Comparison of ENCODE assay signal across 37 cellular contexts in the genomic region with DNA sequence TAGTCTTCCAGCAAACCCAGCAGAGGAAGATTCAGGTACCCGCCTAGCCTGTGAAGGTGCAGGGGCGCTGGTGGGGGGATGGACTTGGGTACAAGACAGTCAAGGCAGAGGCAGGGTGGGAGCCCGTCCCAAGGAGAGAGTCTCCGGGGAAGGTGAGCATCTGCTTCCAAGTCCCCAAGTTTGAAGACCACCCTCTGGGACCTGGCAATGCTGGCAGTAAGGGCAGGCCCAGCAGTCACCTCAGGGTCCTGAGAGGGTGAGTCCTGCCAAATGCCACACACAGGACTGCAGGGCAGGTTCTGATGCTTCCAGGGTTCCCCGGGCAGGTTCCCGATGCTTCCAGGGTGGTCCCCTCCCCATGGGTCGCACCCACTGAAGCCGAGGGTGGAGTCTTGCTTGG.
"Had no signal": no experiment of that assay in that cellular context is flagged by ENCODE, and none has a peak within 500 bp of the region (broad histone marks: within the 10 kb centered on the region; RNA-seq: fewer than 3 reads in every experiment).

No MANE protein-coding gene starts in this region.

- H3K4me1 Mint-ChIP-seq: activated CD4-positive, alpha-beta T cell treated with anti-CD3 and anti-CD28 coated beads for 36 hours; activated CD4-positive, alpha-beta T cell treated with anti-CD3 and anti-CD28 coated beads, Interleukin-2, amount 10 ng/mL, durations not matched to agents 24 days and 14 days; activated naive CD8-positive, alpha-beta T cell treated with anti-CD3 and anti-CD28 coated beads for 36 hours; activated T-helper 17 cell treated with anti-CD3 and anti-CD28 coated beads, Interleukin-2, amount 50 U/mL, for 72 hours; WTC11 had no signal

- H3K9me3 ChIP-seq: adrenal gland, body of pancreas, breast epithelium had no signal

- H3K36me3 Mint-ChIP-seq: activated CD4-positive, alpha-beta memory T cell treated with anti-CD3 and anti-CD28 coated beads for 36 hours; activated naive CD8-positive, alpha-beta T cell treated with anti-CD3 and anti-CD28 coated beads for 36 hours; WTC11 had no signal

- H3K4me3 Mint-ChIP-seq: activated CD4-positive, alpha-beta memory T cell treated with anti-CD3 and anti-CD28 coated beads for 36 hours; activated CD4-positive, alpha-beta T cell treated with anti-CD3 and anti-CD28 coated beads for 36 hours; activated CD4-positive, alpha-beta T cell treated with anti-CD3 and anti-CD28 coated beads, Interleukin-2, amount 10 ng/mL, durations not matched to agents 24 days and 14 days; activated CD8-positive, alpha-beta T cell treated with anti-CD3 and anti-CD28 coated beads for 36 hours; activated naive CD4-positive, alpha-beta T cell treated with anti-CD3 and anti-CD28 coated beads for 36 hours; activated naive CD8-positive, alpha-beta T cell treated with anti-CD3 and anti-CD28 coated beads for 36 hours; activated T-cell treated with anti-CD3 and anti-CD28 coated beads, Interleukin-2, amount 50 U/mL, for 4 hours; activated T-cell treated with anti-CD3 and anti-CD28 coated beads, Interleukin-2, amount 50 U/mL, for 72 hours; activated T-helper 1 cell treated with anti-CD3 and anti-CD28 coated beads, Interleukin-12 subunit alpha, Interleukin-12 subunit beta, Interleukin-2, Interleukin-4 antibody, amounts not matched to agents 30 ng/mL and 10 ng/mL and 1 ng/mL, durations not matched to agents 14 hours and 24 hours and 36 hours; activated T-helper 17 cell treated with anti-CD3 and anti-CD28 coated beads, Interleukin-2, amount 50 U/mL, for 72 hours; T-helper 1 cell treated with Interleukin-12 subunit alpha and Interleukin-12 subunit beta and Interleukin-4 antibody, amounts not matched to agents 30 μg/mL and 1 μg/mL, for 36 hours; T-helper 2 cell treated with Interferon-gamma antibody and Interleukin-4, amounts not matched to agents 5 μg/mL and 100 μg/mL, for 36 hours; WTC11 had no signal

- H3K27ac Mint-ChIP-seq: activated CD4-positive, alpha-beta memory T cell treated with anti-CD3 and anti-CD28 coated beads for 36 hours; activated CD4-positive, alpha-beta T cell treated with anti-CD3 and anti-CD28 coated beads for 36 hours; activated CD4-positive, alpha-beta T cell treated with anti-CD3 and anti-CD28 coated beads, Interleukin-2, amount 10 ng/mL, durations not matched to agents 24 days and 14 days; activated CD8-positive, alpha-beta T cell treated with anti-CD3 and anti-CD28 coated beads for 36 hours; activated naive CD4-positive, alpha-beta T cell treated with anti-CD3 and anti-CD28 coated beads for 36 hours; activated naive CD4-positive, alpha-beta T cell treated with anti-CD3 and anti-CD28 coated beads, Interleukin-2, amount 50 U/mL, for 72 hours; activated naive CD8-positive, alpha-beta T cell treated with anti-CD3 and anti-CD28 coated beads for 36 hours; activated T-cell treated with anti-CD3 and anti-CD28 coated beads, Interleukin-2, amount 50 U/mL, for 72 hours; activated T-helper 1 cell treated with anti-CD3 and anti-CD28 coated beads, Interleukin-12 subunit alpha, Interleukin-12 subunit beta, Interleukin-2, Interleukin-4 antibody, amounts not matched to agents 30 ng/mL and 10 ng/mL and 1 ng/mL, durations not matched to agents 14 hours and 24 hours and 36 hours; activated T-helper 17 cell treated with anti-CD3 and anti-CD28 coated beads, Interleukin-2, amount 50 U/mL, for 72 hours; T-helper 1 cell treated with Interleukin-12 subunit alpha and Interleukin-12 subunit beta and Interleukin-4 antibody, amounts not matched to agents 30 μg/mL and 1 μg/mL, for 36 hours; T-helper 2 cell treated with Interferon-gamma antibody and Interleukin-4, amounts not matched to agents 5 μg/mL and 100 μg/mL, for 36 hours; WTC11 had no signal

- H3K27me3 Mint-ChIP-seq: activated CD4-positive, alpha-beta memory T cell treated with anti-CD3 and anti-CD28 coated beads for 36 hours; activated CD4-positive, alpha-beta T cell treated with anti-CD3 and anti-CD28 coated beads for 36 hours; activated CD4-positive, alpha-beta T cell treated with anti-CD3 and anti-CD28 coated beads, Interleukin-2, amount 10 ng/mL, durations not matched to agents 24 days and 14 days; activated CD8-positive, alpha-beta T cell treated with anti-CD3 and anti-CD28 coated beads for 36 hours; activated naive CD8-positive, alpha-beta T cell treated with anti-CD3 and anti-CD28 coated beads for 36 hours; activated T-helper 17 cell treated with anti-CD3 and anti-CD28 coated beads, Interleukin-2, amount 50 U/mL, for 72 hours had no signal

- H3K4me1 ChIP-seq: adrenal gland, body of pancreas, breast epithelium had no signal

- H3K27me3 ChIP-seq: adrenal gland, body of pancreas, brain microvascular endothelial cell, breast epithelium had no signal

- H3K9me3 Mint-ChIP-seq: activated CD4-positive, alpha-beta memory T cell treated with anti-CD3 and anti-CD28 coated beads for 36 hours; activated naive CD8-positive, alpha-beta T cell treated with anti-CD3 and anti-CD28 coated beads for 36 hours; activated T-helper 1 cell treated with anti-CD3 and anti-CD28 coated beads, Interleukin-12 subunit alpha, Interleukin-12 subunit beta, Interleukin-2, Interleukin-4 antibody, amounts not matched to agents 30 ng/mL and 10 ng/mL and 1 ng/mL, durations not matched to agents 14 hours and 24 hours and 36 hours had no signal

- DNase-seq: activated CD4-positive, alpha-beta memory T cell treated with anti-CD3 and anti-CD28 coated beads for 36 hours; activated CD4-positive, alpha-beta T cell treated with anti-CD3 and anti-CD28 coated beads for 1 hour; activated CD4-positive, alpha-beta T cell treated with anti-CD3 and anti-CD28 coated beads for 36 hours; activated CD4-positive, alpha-beta T cell treated with anti-CD3 and anti-CD28 coated beads, Interleukin-2, amount 10 ng/mL, durations not matched to agents 24 days and 14 days; activated CD4-positive, alpha-beta T cell treated with anti-CD3 and anti-CD28 coated beads, Interleukin-2, amount 50 U/mL, for 1 hour; activated CD4-positive, alpha-beta T cell treated with anti-CD3 and anti-CD28 coated beads, Interleukin-2, amount 50 U/mL, for 4 hours; activated CD4-positive, CD25-positive, alpha-beta regulatory T cell; activated CD8-positive, alpha-beta memory T cell treated with anti-CD3 and anti-CD28 coated beads, Interleukin-2, amount 50 U/mL, for 4 hours; activated CD8-positive, alpha-beta T cell treated with anti-CD3 and anti-CD28 coated beads for 36 hours; activated effector memory CD4-positive, alpha-beta T cell treated with anti-CD3 and anti-CD28 coated beads, Interleukin-2, amount 50 U/mL, for 16 hours; activated gamma-delta T cell treated with Interleukin-2 at 50 U/mL for 16 hours; activated naive CD4-positive, alpha-beta T cell; activated naive CD4-positive, alpha-beta T cell treated with anti-CD3 and anti-CD28 coated beads for 36 hours; activated naive CD4-positive, alpha-beta T cell treated with anti-CD3 and anti-CD28 coated beads, Interleukin-2, amount 50 U/mL, for 16 hours; activated naive CD8-positive, alpha-beta T cell treated with anti-CD3 and anti-CD28 coated beads for 36 hours; activated T-cell treated with anti-CD3 and anti-CD28 coated beads for 4 hours; activated T-cell treated with anti-CD3 and anti-CD28 coated beads, Interleukin-2, amount 50 U/mL, for 1 hour; activated T-cell treated with anti-CD3 and anti-CD28 coated beads, Interleukin-2, amount 50 U/mL, for 4 hours; activated T-cell treated with anti-CD3 and anti-CD28 coated beads, Interleukin-2, amount 50 U/mL, for 72 hours; adrenal gland; amniotic stem cell; aorta; body of pancreas; brain microvascular endothelial cell; central memory CD4-positive, alpha-beta T cell; T-helper 1 cell; T-helper 2 cell; T-helper 9 cell; WERI-Rb-1 had no signal

- H3K36me3 ChIP-seq: adrenal gland, brain microvascular endothelial cell, breast epithelium, WERI-Rb-1 had no signal

- ATAC-seq: activated CD4-positive, alpha-beta T cell treated with anti-CD3 and anti-CD28 coated beads for 36 hours; activated CD4-positive, CD25-positive, alpha-beta regulatory T cell treated with anti-CD3 and anti-CD28 coated beads, Interleukin-2, amount 50 U/mL, for 24 hours; activated CD8-positive, alpha-beta T cell treated with anti-CD3 and anti-CD28 coated beads for 36 hours; activated naive CD4-positive, alpha-beta T cell treated with anti-CD3 and anti-CD28 coated beads, Interleukin-2, amount 50 U/mL, for 72 hours; activated T-cell treated with anti-CD3 and anti-CD28 coated beads, Interleukin-2, amount 50 U/mL, for 4 hours; activated T-cell treated with anti-CD3 and anti-CD28 coated beads, Interleukin-2, amount 50 U/mL, for 72 hours; activated T-helper 17 cell treated with anti-CD3 and anti-CD28 coated beads, Interleukin-2, amount 50 U/mL, for 72 hours; body of pancreas; WTC11 had no signal

- H3K27ac ChIP-seq: adrenal gland, body of pancreas, brain microvascular endothelial cell, breast epithelium, WERI-Rb-1 had no signal

- H3K4me3 ChIP-seq: adrenal gland, body of pancreas, breast epithelium had no signal
